ENCODE assay signal across 1 cellular context in genomic region chr14:35401422-35401729, GRCh38.
TF ChIP-seq lines count a peak whose summit lies in the region.

No MANE protein-coding gene starts in this region.

TF ChIP-seq in HepG2, 621 proteins besides CTCF, POLR2A, EP300 and RAD21 (continued from another document):
- TF ChIP-seq HMGXB4 (CRISPR knock-in tag; IDR thresholded peaks at IDR 0.05; ENCODE audit: borderline replicate concordance in 1 of 2, low read depth in 1 of 2), result 0 out of 4 replicates have a peak, but pooled peaks of 1 of the 2 experiments have one; percentile 9
- TF ChIP-seq ZBTB34 (CRISPR knock-in tag; IDR thresholded peaks at IDR 0.05), result no peak
- TF ChIP-seq ZNF430 (CRISPR knock-in tag; IDR thresholded peaks at IDR 0.05), result 0 out of 2 replicates have a peak, but pooled peaks have one; percentile 51
TF ChIP-seq in HepG2: peak in this region for 10.
